ENCODE assay signal across 1 cellular context in genomic region chr2:140061240-140061639, GRCh38.
TF ChIP-seq lines count a peak whose summit lies in the region.

No MANE protein-coding gene starts in this region.

TF ChIP-seq in HEK293, 187 proteins besides CTCF, POLR2A, EP300 and RAD21 (continued from another document):
- TF ChIP-seq ATF2 (tag by site-specific recombination; IDR thresholded peaks at IDR 0.05; ENCODE audit: low read depth) (no peak), PRDM4 (tag by site-specific recombination; IDR thresholded peaks at IDR 0.05) (no peak), ZNF398 (tag by site-specific recombination; IDR thresholded peaks at IDR 0.05) (no peak), ZNF341 (tag by site-specific recombination; IDR thresholded peaks at IDR 0.05; ENCODE audit: low read depth) (no peak), BCL6B (tag by site-specific recombination; IDR thresholded peaks at IDR 0.05) (no peak), ZNF624 (tag by site-specific recombination; IDR thresholded peaks at IDR 0.05) (no peak), ZNF585B (tag by site-specific recombination; IDR thresholded peaks at IDR 0.05) (no peak), ZNF561 (tag by site-specific recombination; IDR thresholded peaks at IDR 0.05; ENCODE audit: borderline replicate concordance) (no peak), ZNF626 (tag by site-specific recombination; IDR thresholded peaks at IDR 0.05) (no peak), ZNF184 (tag by site-specific recombination; IDR thresholded peaks at IDR 0.05) (no peak), ZNF544 (tag by site-specific recombination; IDR thresholded peaks at IDR 0.05) (no peak), ZNF654 (tag by site-specific recombination; IDR thresholded peaks at IDR 0.05; ENCODE audit: low read depth) (peak; percentile 23; the same call in 1 of the 2 replicates), ZNF501 (tag by site-specific recombination; IDR thresholded peaks at IDR 0.05) (no peak), ZNF621 (tag by site-specific recombination; IDR thresholded peaks at IDR 0.05) (no peak), ZNF202 (tag by site-specific recombination; IDR thresholded peaks at IDR 0.05; ENCODE audit: borderline replicate concordance) (0 out of 2 replicates have a peak, but pooled peaks have one; percentile 16), BCL11B (tag by site-specific recombination; IDR thresholded peaks at IDR 0.05; ENCODE audit: low read depth) (no peak), ZNF362 (tag by site-specific recombination; IDR thresholded peaks at IDR 0.05) (no peak), ZBTB20 (tag by site-specific recombination; IDR thresholded peaks at IDR 0.05) (no peak), KLF16 (tag by site-specific recombination; IDR thresholded peaks at IDR 0.05) (no peak), ZNF843 (tag by site-specific recombination; IDR thresholded peaks at IDR 0.05) (no peak), ZNF660 (tag by site-specific recombination; IDR thresholded peaks at IDR 0.05) (no peak)
